In the genomic region with DNA sequence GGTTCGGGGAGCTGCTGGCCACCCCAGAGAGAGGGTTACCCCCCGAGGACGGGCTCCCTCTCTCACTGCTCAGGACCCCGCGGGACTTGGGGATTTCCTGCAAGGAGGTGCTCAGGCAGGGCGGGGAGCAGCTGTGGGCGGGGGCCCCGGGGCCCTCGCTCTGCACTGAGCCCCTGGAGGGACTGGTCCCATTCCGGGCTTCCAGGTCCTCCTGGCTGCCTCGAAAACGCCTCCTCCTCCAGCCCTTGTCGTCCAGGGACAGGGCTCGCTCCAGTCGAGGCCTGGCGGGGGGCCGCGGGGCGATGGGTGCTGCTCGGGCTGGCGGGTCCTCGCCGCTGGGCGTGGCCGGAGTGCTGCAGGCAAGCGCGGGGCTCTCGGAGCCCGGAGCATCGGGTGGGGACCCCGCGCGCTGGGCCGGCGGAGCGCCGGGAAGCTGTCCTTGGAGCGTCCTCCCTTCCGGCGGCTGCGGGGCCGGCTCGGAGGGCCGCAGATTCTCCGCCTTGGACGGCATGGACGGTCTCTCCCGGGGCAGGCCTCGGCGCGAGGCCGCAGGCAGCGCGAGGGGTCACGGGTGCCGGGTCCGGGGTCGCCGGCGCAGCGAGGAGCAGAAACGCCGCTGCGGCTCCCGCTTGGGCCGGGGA, we compare ENCODE assay signal across 8 cellular contexts. TPM values are rescaled to one million over a fixed set of nuclear protein-coding genes. Genes with fewer than 3 reads are reported as not detected.
DNase-seq lines count a peak whose midpoint lies in the region; ATAC-seq and TF ChIP-seq lines count a peak whose summit lies in the region.

No MANE protein-coding gene starts in this region.

- DNase-seq in activated T-helper 2 cell treated with anti-CD3 and anti-CD28 coated beads, Interferon-gamma antibody, Interleukin-2, Interleukin-4, amounts not matched to agents 10 μg/mL and 5 μg/mL and 100 μg/mL, durations not matched to agents 14 hours and 24 hours and 36 hours (ENCODE audit: low spot score): peak; percentile 51
- DNase-seq in germinal center (ENCODE audit: low spot score): peak; percentile 73
- no peak for DNase-seq in psoas muscle
- DNase-seq in inferior parietal cortex (ENCODE audit: extremely low spot score): no peak
- DNase-seq in superior temporal gyrus (ENCODE audit: extremely low spot score): no peak

- H2AFZ ChIP-seq in OCI-LY3 (ENCODE audit: low read depth, low read length): no peak overlapping the region

- peak overlapping the region; percentile 84 for H3K9ac ChIP-seq in OCI-LY3 (ENCODE audit: low read length)

- peak overlapping the region; percentile 83 for H3K4me3 Mint-ChIP-seq in activated T-helper 2 cell treated with anti-CD3 and anti-CD28 coated beads, Interferon-gamma antibody, Interleukin-2, Interleukin-4, amounts not matched to agents 10 μg/mL and 5 μg/mL and 100 μg/mL, durations not matched to agents 14 hours and 24 hours and 36 hours (ENCODE audit: low read depth)

- H3K4me2 ChIP-seq in OCI-LY3 (ENCODE audit: low read length): peak overlapping the region; percentile 87

- H3K4me1 Mint-ChIP-seq in activated T-helper 2 cell treated with anti-CD3 and anti-CD28 coated beads, Interferon-gamma antibody, Interleukin-2, Interleukin-4, amounts not matched to agents 10 μg/mL and 5 μg/mL and 100 μg/mL, durations not matched to agents 14 hours and 24 hours and 36 hours (ENCODE audit: low read depth): peaks cover 19% of the 10 kb centered on the region

- intact Hi-C loops in activated T-helper 2 cell treated with anti-CD3 and anti-CD28 coated beads, Interferon-gamma antibody, Interleukin-2, Interleukin-4, amounts not matched to agents 10 μg/mL and 5 μg/mL and 100 μg/mL, durations not matched to agents 14 hours and 24 hours and 36 hours (cut with micrococcal nuclease): loop anchor here (2.0 to 5.0 kb wide), 2 partner anchors 38 to 43 kb away; a partner anchor contains a TSS
- intact Hi-C loops in psoas muscle (cut with DNase I): no loop called here

- peak; percentile 64 for ATAC-seq in GM18511 (IDR thresholded peaks at IDR 0.05; ENCODE audit: unreplicated experiment)
- peak; percentile 48 for ATAC-seq in HG02610 (IDR thresholded peaks at IDR 0.05; ENCODE audit: unreplicated experiment)
- ATAC-seq in psoas muscle: peak; percentile 11 to 45 (median 34)

- no peaks in the 10 kb centered on the region for H3K27me3 Mint-ChIP-seq in activated T-helper 2 cell treated with anti-CD3 and anti-CD28 coated beads, Interferon-gamma antibody, Interleukin-2, Interleukin-4, amounts not matched to agents 10 μg/mL and 5 μg/mL and 100 μg/mL, durations not matched to agents 14 hours and 24 hours and 36 hours (ENCODE audit: low read depth)

- H3K27ac Mint-ChIP-seq in activated T-helper 2 cell treated with anti-CD3 and anti-CD28 coated beads, Interferon-gamma antibody, Interleukin-2, Interleukin-4, amounts not matched to agents 10 μg/mL and 5 μg/mL and 100 μg/mL, durations not matched to agents 14 hours and 24 hours and 36 hours: no peak overlapping the region

- 0% methylated on average over 41 to 66 of the region's 66 CpGs for WGBS in psoas muscle, 3 donors

- H3K27ac ChIP-seq in OCI-LY3 (ENCODE audit: low read length): peak overlapping the region; percentile 34
- H3K27ac ChIP-seq in psoas muscle: peak overlapping the region; percentile 79

- no peaks in the 10 kb centered on the region for H3K27me3 ChIP-seq in OCI-LY3 (ENCODE audit: low read depth, low read length)
- H3K27me3 ChIP-seq in psoas muscle (ENCODE audit: insufficient read depth in 3 of 3, low read length in 2 of 3): no peaks in the 10 kb centered on the region

- peaks cover 16% of the 10 kb centered on the region for H3K36me3 ChIP-seq in OCI-LY3 (replicated peaks; ENCODE audit: low read depth, low read length)
- peaks cover 0 to 47% of the 10 kb centered on the region in 2 donors for H3K36me3 ChIP-seq in psoas muscle (ENCODE audit: insufficient read depth in 1 of 2, low read depth in 1 of 2)

- H3K79me2 ChIP-seq in OCI-LY3 (ENCODE audit: low read length): peaks cover 46% of the 10 kb centered on the region

- H3K9me3 ChIP-seq in OCI-LY3 (ENCODE audit: insufficient read depth, low read length) (no peaks in the 10 kb centered on the region), psoas muscle (no peaks in the 10 kb centered on the region)

- H3K9me3 Mint-ChIP-seq in activated T-helper 2 cell treated with anti-CD3 and anti-CD28 coated beads, Interferon-gamma antibody, Interleukin-2, Interleukin-4, amounts not matched to agents 10 μg/mL and 5 μg/mL and 100 μg/mL, durations not matched to agents 14 hours and 24 hours and 36 hours: no peaks in the 10 kb centered on the region

- H3K4me3 ChIP-seq in OCI-LY3 (ENCODE audit: low read length) (peak overlapping the region; percentile 90), psoas muscle (peak overlapping the region; percentile 95)

- peaks cover 27% of the 10 kb centered on the region for H4K20me1 ChIP-seq in OCI-LY3 (ENCODE audit: insufficient read depth, low read length)

- H3K4me1 ChIP-seq in OCI-LY3 (ENCODE audit: low read length) (peaks cover 14% of the 10 kb centered on the region), psoas muscle (peaks cover 26% of the 10 kb centered on the region)

- TF ChIP-seq CTCF in OCI-LY3 (IDR thresholded peaks at IDR 0.05; ENCODE audit: low read depth, low read length) (no peak), psoas muscle (IDR thresholded peaks at IDR 0.05) (no peak)

- H3K36me3 Mint-ChIP-seq in activated T-helper 2 cell treated with anti-CD3 and anti-CD28 coated beads, Interferon-gamma antibody, Interleukin-2, Interleukin-4, amounts not matched to agents 10 μg/mL and 5 μg/mL and 100 μg/mL, durations not matched to agents 14 hours and 24 hours and 36 hours (ENCODE audit: low read depth): peaks cover 56% of the 10 kb centered on the region

RNA-seq across cellular contexts. Expression of a gene that starts 0.6 kb away (rescaled TPM):
- total RNA-seq in activated T-helper 2 cell treated with anti-CD3 and anti-CD28 coated beads, Interferon-gamma antibody, Interleukin-2, Interleukin-4, amounts not matched to agents 10 μg/mL and 5 μg/mL and 100 μg/mL, durations not matched to agents 14 hours and 24 hours and 36 hours: 20.8 and 21.8 TPM in 2 replicates
- 1 to 10 TPM; 4.9 to 9.6 (median 7.4) TPM for total RNA-seq in psoas muscle
- polyA plus RNA-seq in psoas muscle: 1 to 10 TPM; 4.7 to 5.3 (median 4.8) TPM

RNA-seq across cellular contexts. Expression of a gene that starts 28.6 kb away (rescaled TPM):
- total RNA-seq in activated T-helper 2 cell treated with anti-CD3 and anti-CD28 coated beads, Interferon-gamma antibody, Interleukin-2, Interleukin-4, amounts not matched to agents 10 μg/mL and 5 μg/mL and 100 μg/mL, durations not matched to agents 14 hours and 24 hours and 36 hours: 111 TPM in 2 replicates
- 10 to 100 TPM; 52.4 to 68.7 (median 60.6) TPM for total RNA-seq in psoas muscle
- polyA plus RNA-seq in psoas muscle: 100 to 1,000 TPM in 1 of 3 donors, 10 to 100 TPM in 2; 42.4 to 116 (median 97.5) TPM

RNA-seq across cellular contexts. Expression of a gene that starts 28.6 kb away (rescaled TPM):
- total RNA-seq in activated T-helper 2 cell treated with anti-CD3 and anti-CD28 coated beads, Interferon-gamma antibody, Interleukin-2, Interleukin-4, amounts not matched to agents 10 μg/mL and 5 μg/mL and 100 μg/mL, durations not matched to agents 14 hours and 24 hours and 36 hours: 66.4 and 75.6 TPM in 2 replicates
- 10 to 100 TPM; 16.0 to 39.0 (median 32.3) TPM for total RNA-seq in psoas muscle
- 10 to 100 TPM; 24.6 to 53.0 (median 45.4) TPM for polyA plus RNA-seq in psoas muscle

RNA-seq across cellular contexts. Expression of a gene that starts 39.1 kb away (rescaled TPM):
- 22.7 and 22.9 TPM in 2 replicates for total RNA-seq in activated T-helper 2 cell treated with anti-CD3 and anti-CD28 coated beads, Interferon-gamma antibody, Interleukin-2, Interleukin-4, amounts not matched to agents 10 μg/mL and 5 μg/mL and 100 μg/mL, durations not matched to agents 14 hours and 24 hours and 36 hours
- 1 to 10 TPM; 3.5 to 4.9 (median 4.5) TPM for total RNA-seq in psoas muscle
- 1 to 10 TPM; 3.1 to 6.5 (median 5.1) TPM for polyA plus RNA-seq in psoas muscle

RNA-seq across cellular contexts. Expression of a gene that starts 43.8 kb away (rescaled TPM):
- 74.5 and 77.5 TPM in 2 replicates for total RNA-seq in activated T-helper 2 cell treated with anti-CD3 and anti-CD28 coated beads, Interferon-gamma antibody, Interleukin-2, Interleukin-4, amounts not matched to agents 10 μg/mL and 5 μg/mL and 100 μg/mL, durations not matched to agents 14 hours and 24 hours and 36 hours
- total RNA-seq in psoas muscle: 10 to 100 TPM; 31.5 to 40.0 (median 37.0) TPM
- polyA plus RNA-seq in psoas muscle: 10 to 100 TPM; 22.3 to 27.6 (median 26.1) TPM

Comparison
In these comparisons a context has a peak if more than half of its experiments do, and no peak if none do; other contexts are left out.
1. DNase-seq: peak in activated T-helper 2 cell treated with anti-CD3 and anti-CD28 coated beads, Interferon-gamma antibody, Interleukin-2, Interleukin-4, amounts not matched to agents 10 μg/mL and 5 μg/mL and 100 μg/mL, durations not matched to agents 14 hours and 24 hours and 36 hours (single experiment) and germinal center (single experiment); none in psoas muscle (0 of 2), inferior parietal cortex (single experiment) and superior temporal gyrus (single experiment).
2. Peak in every context shown above with its lines, with median percentiles within 50 percentile points of each other: ATAC-seq.